ENCODE assay signal across 1 cellular context in genomic region chr2:100881629-100882028, GRCh38.
TF ChIP-seq lines count a peak whose summit lies in the region.

No MANE protein-coding gene starts in this region.

TF ChIP-seq in H1, 55 proteins besides CTCF, POLR2A, EP300 and RAD21 (continued from another document):
- TF ChIP-seq SIN3A (conservative IDR thresholded peaks at IDR 0.05 in 1 of 2, IDR thresholded peaks at IDR 0.05 in 1 of 2; ENCODE audit: low read depth in 1 of 2, low read length in 2 of 2) (no peak), HDAC2 (IDR thresholded peaks at IDR 0.05; ENCODE audit: borderline replicate concordance in 1 of 2, low read depth in 2 of 2, low read length in 2 of 2) (no peak), HDAC6 (IDR thresholded peaks at IDR 0.05; ENCODE audit: low read depth, low read length) (no peak), SP1 (IDR thresholded peaks at IDR 0.05; ENCODE audit: low read depth, low read length) (no peak), SP4 (IDR thresholded peaks at IDR 0.05; ENCODE audit: low read length) (no peak), NRF1 (IDR thresholded peaks at IDR 0.05; ENCODE audit: low read depth, low read length) (no peak), SIRT6 (IDR thresholded peaks at IDR 0.05; ENCODE audit: low read length) (no peak), BACH1 (IDR thresholded peaks at IDR 0.05; ENCODE audit: low read length) (no peak), RXRA (IDR thresholded peaks at IDR 0.05; ENCODE audit: insufficient read depth, low read depth, low read length) (no peak), RNF2 (IDR thresholded peaks at IDR 0.05; ENCODE audit: borderline replicate concordance, low read depth, low read length, missing control alignments, poor library complexity, severe bottlenecking) (no peak)
